Comparison of ENCODE assay signal across 1 cellular context in genomic region chr19:47707135-47707925, GRCh38.
TF ChIP-seq lines count a peak whose summit lies in the region.

No MANE protein-coding gene starts in this region.

TF ChIP-seq in K562, 482 proteins besides CTCF, POLR2A, EP300 and RAD21 (continued from another document and continues in another):
- TF ChIP-seq, protein P1, sequence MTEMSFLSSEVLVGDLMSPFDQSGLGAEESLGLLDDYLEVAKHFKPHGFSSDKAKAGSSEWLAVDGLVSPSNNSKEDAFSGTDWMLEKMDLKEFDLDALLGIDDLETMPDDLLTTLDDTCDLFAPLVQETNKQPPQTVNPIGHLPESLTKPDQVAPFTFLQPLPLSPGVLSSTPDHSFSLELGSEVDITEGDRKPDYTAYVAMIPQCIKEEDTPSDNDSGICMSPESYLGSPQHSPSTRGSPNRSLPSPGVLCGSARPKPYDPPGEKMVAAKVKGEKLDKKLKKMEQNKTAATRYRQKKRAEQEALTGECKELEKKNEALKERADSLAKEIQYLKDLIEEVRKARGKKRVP (CRISPR knock-in tag; IDR thresholded peaks at IDR 0.05): no peak
- TF ChIP-seq ESRRB (CRISPR knock-in tag; IDR thresholded peaks at IDR 0.05; ENCODE audit: borderline replicate concordance) (no peak), SMARCB1 (IDR thresholded peaks at IDR 0.05; ENCODE audit: insufficient read length, low read depth) (no peak), ZNF436 (CRISPR knock-in tag; IDR thresholded peaks at IDR 0.05) (no peak), FOXJ2 (tag; IDR thresholded peaks at IDR 0.05) (no peak), ZNF384 (IDR thresholded peaks at IDR 0.05; ENCODE audit: low read depth, low read length) (0 out of 2 replicates have a peak, but pooled peaks have one; percentile 23), POLR2H (tag; IDR thresholded peaks at IDR 0.05; ENCODE audit: low read depth) (no peak), POU5F1 (IDR thresholded peaks at IDR 0.05; ENCODE audit: borderline replicate concordance, low read depth, low read length, partially characterized antibody) (no peak), HNRNPLL (IDR thresholded peaks at IDR 0.05; ENCODE audit: low read depth, low read length, poor library complexity, severe bottlenecking) (no peak), PKNOX1 (IDR thresholded peaks at IDR 0.05) (no peak), U2AF2 (optimal IDR thresholded peaks at IDR 0.05; ENCODE audit: low read depth, low read length) (no peak), ZEB2 (IDR thresholded peaks at IDR 0.05) (peak; percentile 50; the same call in 1 of the 2 replicates), ZNF444 (CRISPR knock-in tag; IDR thresholded peaks at IDR 0.05) (no peak), ZNF133 (CRISPR knock-in tag; IDR thresholded peaks at IDR 0.05) (no peak), ASH1L (IDR thresholded peaks at IDR 0.05; ENCODE audit: borderline replicate concordance, low read depth, partially characterized antibody) (no peak), SP2 (IDR thresholded peaks at IDR 0.05; ENCODE audit: extremely low read depth, low read depth, low read length, poor library complexity, severe bottlenecking) (no peak), AFF4 (CRISPR knock-in tag; IDR thresholded peaks at IDR 0.05) (no peak), MCM3 (IDR thresholded peaks at IDR 0.05) (no peak), RUNX1 (IDR thresholded peaks at IDR 0.05; ENCODE audit: low read depth) (no peak), GMEB1 (CRISPR knock-in tag; IDR thresholded peaks at IDR 0.05) (no peak), NFYB (IDR thresholded peaks at IDR 0.05; ENCODE audit: extremely low read depth, insufficient read length) (no peak), MEF2D (tag; conservative IDR thresholded peaks at IDR 0.05; ENCODE audit: low read depth) (no peak), ZNF589 (CRISPR knock-in tag; IDR thresholded peaks at IDR 0.05; ENCODE audit: low read depth) (no peak), MCM2 (IDR thresholded peaks at IDR 0.05; ENCODE audit: low read depth) (no peak), ZZZ3 (IDR thresholded peaks at IDR 0.05) (no peak), BMI1 (IDR thresholded peaks at IDR 0.05; ENCODE audit: low read length) (no peak), NCOA2 (IDR thresholded peaks at IDR 0.05; ENCODE audit: partially characterized antibody in 2 of 2) (no peak)
- TF ChIP-seq, protein P2, sequence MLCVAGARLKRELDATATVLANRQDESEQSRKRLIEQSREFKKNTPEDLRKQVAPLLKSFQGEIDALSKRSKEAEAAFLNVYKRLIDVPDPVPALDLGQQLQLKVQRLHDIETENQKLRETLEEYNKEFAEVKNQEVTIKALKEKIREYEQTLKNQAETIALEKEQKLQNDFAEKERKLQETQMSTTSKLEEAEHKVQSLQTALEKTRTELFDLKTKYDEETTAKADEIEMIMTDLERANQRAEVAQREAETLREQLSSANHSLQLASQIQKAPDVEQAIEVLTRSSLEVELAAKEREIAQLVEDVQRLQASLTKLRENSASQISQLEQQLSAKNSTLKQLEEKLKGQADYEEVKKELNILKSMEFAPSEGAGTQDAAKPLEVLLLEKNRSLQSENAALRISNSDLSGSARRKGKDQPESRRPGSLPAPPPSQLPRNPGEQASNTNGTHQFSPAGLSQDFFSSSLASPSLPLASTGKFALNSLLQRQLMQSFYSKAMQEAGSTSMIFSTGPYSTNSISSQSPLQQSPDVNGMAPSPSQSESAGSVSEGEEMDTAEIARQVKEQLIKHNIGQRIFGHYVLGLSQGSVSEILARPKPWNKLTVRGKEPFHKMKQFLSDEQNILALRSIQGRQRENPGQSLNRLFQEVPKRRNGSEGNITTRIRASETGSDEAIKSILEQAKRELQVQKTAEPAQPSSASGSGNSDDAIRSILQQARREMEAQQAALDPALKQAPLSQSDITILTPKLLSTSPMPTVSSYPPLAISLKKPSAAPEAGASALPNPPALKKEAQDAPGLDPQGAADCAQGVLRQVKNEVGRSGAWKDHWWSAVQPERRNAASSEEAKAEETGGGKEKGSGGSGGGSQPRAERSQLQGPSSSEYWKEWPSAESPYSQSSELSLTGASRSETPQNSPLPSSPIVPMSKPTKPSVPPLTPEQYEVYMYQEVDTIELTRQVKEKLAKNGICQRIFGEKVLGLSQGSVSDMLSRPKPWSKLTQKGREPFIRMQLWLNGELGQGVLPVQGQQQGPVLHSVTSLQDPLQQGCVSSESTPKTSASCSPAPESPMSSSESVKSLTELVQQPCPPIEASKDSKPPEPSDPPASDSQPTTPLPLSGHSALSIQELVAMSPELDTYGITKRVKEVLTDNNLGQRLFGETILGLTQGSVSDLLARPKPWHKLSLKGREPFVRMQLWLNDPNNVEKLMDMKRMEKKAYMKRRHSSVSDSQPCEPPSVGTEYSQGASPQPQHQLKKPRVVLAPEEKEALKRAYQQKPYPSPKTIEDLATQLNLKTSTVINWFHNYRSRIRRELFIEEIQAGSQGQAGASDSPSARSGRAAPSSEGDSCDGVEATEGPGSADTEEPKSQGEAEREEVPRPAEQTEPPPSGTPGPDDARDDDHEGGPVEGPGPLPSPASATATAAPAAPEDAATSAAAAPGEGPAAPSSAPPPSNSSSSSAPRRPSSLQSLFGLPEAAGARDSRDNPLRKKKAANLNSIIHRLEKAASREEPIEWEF (CRISPR knock-in tag; IDR thresholded peaks at IDR 0.05): no peak
- TF ChIP-seq, protein P3, sequence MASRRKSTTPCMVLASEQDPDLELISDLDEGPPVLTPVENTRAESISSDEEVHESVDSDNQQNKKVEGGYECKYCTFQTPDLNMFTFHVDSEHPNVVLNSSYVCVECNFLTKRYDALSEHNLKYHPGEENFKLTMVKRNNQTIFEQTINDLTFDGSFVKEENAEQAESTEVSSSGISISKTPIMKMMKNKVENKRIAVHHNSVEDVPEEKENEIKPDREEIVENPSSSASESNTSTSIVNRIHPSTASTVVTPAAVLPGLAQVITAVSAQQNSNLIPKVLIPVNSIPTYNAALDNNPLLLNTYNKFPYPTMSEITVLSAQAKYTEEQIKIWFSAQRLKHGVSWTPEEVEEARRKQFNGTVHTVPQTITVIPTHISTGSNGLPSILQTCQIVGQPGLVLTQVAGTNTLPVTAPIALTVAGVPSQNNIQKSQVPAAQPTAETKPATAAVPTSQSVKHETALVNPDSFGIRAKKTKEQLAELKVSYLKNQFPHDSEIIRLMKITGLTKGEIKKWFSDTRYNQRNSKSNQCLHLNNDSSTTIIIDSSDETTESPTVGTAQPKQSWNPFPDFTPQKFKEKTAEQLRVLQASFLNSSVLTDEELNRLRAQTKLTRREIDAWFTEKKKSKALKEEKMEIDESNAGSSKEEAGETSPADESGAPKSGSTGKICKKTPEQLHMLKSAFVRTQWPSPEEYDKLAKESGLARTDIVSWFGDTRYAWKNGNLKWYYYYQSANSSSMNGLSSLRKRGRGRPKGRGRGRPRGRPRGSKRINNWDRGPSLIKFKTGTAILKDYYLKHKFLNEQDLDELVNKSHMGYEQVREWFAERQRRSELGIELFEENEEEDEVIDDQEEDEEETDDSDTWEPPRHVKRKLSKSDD (conservative IDR thresholded peaks at IDR 0.05; ENCODE audit: low read length): 0 out of 2 replicates have a peak, but pooled peaks have one; percentile 30
- TF ChIP-seq, protein P4, sequence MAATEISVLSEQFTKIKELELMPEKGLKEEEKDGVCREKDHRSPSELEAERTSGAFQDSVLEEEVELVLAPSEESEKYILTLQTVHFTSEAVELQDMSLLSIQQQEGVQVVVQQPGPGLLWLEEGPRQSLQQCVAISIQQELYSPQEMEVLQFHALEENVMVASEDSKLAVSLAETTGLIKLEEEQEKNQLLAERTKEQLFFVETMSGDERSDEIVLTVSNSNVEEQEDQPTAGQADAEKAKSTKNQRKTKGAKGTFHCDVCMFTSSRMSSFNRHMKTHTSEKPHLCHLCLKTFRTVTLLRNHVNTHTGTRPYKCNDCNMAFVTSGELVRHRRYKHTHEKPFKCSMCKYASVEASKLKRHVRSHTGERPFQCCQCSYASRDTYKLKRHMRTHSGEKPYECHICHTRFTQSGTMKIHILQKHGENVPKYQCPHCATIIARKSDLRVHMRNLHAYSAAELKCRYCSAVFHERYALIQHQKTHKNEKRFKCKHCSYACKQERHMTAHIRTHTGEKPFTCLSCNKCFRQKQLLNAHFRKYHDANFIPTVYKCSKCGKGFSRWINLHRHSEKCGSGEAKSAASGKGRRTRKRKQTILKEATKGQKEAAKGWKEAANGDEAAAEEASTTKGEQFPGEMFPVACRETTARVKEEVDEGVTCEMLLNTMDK (IDR thresholded peaks at IDR 0.05; ENCODE audit: borderline replicate concordance, insufficient read depth, low read depth, low read length, poor library complexity, severe bottlenecking): no peak
- TF ChIP-seq, protein P5, sequence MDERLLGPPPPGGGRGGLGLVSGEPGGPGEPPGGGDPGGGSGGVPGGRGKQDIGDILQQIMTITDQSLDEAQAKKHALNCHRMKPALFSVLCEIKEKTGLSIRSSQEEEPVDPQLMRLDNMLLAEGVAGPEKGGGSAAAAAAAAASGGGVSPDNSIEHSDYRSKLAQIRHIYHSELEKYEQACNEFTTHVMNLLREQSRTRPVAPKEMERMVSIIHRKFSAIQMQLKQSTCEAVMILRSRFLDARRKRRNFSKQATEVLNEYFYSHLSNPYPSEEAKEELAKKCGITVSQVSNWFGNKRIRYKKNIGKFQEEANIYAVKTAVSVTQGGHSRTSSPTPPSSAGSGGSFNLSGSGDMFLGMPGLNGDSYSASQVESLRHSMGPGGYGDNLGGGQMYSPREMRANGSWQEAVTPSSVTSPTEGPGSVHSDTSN (CRISPR knock-in tag; IDR thresholded peaks at IDR 0.05; ENCODE audit: low read depth): no peak
- TF ChIP-seq, protein P5 (tag; conservative IDR thresholded peaks at IDR 0.05; ENCODE audit: low read depth): no peak
- TF ChIP-seq, protein P6, sequence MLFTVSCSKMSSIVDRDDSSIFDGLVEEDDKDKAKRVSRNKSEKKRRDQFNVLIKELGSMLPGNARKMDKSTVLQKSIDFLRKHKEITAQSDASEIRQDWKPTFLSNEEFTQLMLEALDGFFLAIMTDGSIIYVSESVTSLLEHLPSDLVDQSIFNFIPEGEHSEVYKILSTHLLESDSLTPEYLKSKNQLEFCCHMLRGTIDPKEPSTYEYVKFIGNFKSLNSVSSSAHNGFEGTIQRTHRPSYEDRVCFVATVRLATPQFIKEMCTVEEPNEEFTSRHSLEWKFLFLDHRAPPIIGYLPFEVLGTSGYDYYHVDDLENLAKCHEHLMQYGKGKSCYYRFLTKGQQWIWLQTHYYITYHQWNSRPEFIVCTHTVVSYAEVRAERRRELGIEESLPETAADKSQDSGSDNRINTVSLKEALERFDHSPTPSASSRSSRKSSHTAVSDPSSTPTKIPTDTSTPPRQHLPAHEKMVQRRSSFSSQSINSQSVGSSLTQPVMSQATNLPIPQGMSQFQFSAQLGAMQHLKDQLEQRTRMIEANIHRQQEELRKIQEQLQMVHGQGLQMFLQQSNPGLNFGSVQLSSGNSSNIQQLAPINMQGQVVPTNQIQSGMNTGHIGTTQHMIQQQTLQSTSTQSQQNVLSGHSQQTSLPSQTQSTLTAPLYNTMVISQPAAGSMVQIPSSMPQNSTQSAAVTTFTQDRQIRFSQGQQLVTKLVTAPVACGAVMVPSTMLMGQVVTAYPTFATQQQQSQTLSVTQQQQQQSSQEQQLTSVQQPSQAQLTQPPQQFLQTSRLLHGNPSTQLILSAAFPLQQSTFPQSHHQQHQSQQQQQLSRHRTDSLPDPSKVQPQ (CRISPR knock-in tag; IDR thresholded peaks at IDR 0.05; ENCODE audit: borderline replicate concordance): no peak
